12 cellular contexts compared by ENCODE assay signal in the genomic region with DNA sequence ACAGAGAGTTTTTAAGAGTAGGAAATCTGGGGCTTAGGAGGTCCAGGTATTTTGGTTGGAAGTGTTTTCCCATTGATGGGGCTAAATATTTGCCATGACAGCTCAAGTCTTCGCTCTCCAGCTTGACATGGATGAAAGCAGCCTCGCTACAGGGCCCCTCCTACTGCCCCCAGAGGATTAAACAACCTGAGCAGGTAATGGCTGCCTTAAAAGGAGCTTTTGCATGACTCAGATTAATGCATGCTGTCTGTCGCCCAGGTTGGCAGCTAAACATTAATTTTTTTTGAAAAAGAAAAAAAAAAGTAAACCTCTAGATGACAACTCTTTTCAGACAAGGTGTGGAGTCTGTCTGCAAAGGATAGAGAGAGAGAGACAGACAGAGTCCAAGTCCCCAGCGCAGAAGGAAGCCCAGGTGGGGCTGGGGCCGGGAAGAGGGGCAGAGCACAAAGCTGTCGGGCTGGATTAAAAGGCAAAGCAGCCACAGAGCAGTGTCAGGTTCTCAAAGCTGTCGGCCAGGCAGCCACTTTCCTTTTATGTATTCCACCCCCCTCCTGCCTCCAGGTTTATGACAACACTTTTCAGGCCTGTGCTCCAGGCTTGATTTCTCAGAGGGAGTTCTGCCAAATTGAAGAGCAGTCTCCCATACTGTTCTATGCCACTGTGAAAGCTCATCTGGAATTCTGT.
DNase-seq lines count a peak whose midpoint lies in the region; ATAC-seq and FAIRE-seq lines count a peak whose summit lies in the region.
"Had no signal": no experiment of that assay in that cellular context is flagged by ENCODE, and none has a peak within 500 bp of the region (broad histone marks: within the 10 kb centered on the region; RNA-seq: fewer than 3 reads in every experiment).

No MANE protein-coding gene starts in this region.

- no peak for ATAC-seq in GM21360 (IDR thresholded peaks at IDR 0.05; ENCODE audit: unreplicated experiment)
- ATAC-seq: naive thymus-derived CD8-positive, alpha-beta T cell had no signal

- no peak for FAIRE-seq in urothelium cell line (lab: Jason Lieb, UNC)

- DNase-seq in HT-29 (ENCODE audit: low spot score), result peak; percentile 65
- DNase-seq in NCI-H82 treated with DMSO at 0.1 percent for 48 hours (lab: John Stamatoyannopoulos, UW; ENCODE audit: unreplicated experiment), result peak; percentile 75
- DNase-seq in fibroblast of peridontal ligament (ENCODE audit: extremely low read depth), result peak; percentile 26
- peak; percentile 26 for DNase-seq in renal cortical epithelial cell (ENCODE audit: low read depth)
- DNase-seq in dedifferentiated amniotic fluid mesenchymal stem cell (ENCODE audit: extremely low spot score), result no peak
- no peak for DNase-seq in NCI-H1694 (lab: John Stamatoyannopoulos, UW)
- DNase-seq in urothelium cell line (ENCODE audit: low spot score), result no peak
- DNase-seq: activated effector memory CD4-positive, alpha-beta T cell treated with anti-CD3 and anti-CD28 coated beads, Interleukin-2, amount 50 U/mL, for 16 hours; naive thymus-derived CD8-positive, alpha-beta T cell; NCI-H1105; SW 1271 had no signal

Comparison
In these comparisons a context has a peak if more than half of its experiments do, and no peak if none do; other contexts are left out.
1. DNase-seq: peak in HT-29 (single experiment), NCI-H82 treated with DMSO at 0.1 percent for 48 hours (single experiment), fibroblast of peridontal ligament (single experiment) and renal cortical epithelial cell (single experiment); none in dedifferentiated amniotic fluid mesenchymal stem cell (single experiment), NCI-H1694 (single experiment) and urothelium cell line (single experiment).